Comparison of ENCODE assay signal across 1 cellular context in genomic region chr15:32918481-32919026, GRCh38.
TF ChIP-seq lines count a peak whose summit lies in the region.

No MANE protein-coding gene starts in this region.

TF ChIP-seq in WTC11, 78 proteins besides CTCF, POLR2A, EP300 and RAD21 (continued from another document):
- TF ChIP-seq ZNF512 (CRISPR knock-in tag; IDR thresholded peaks at IDR 0.05; ENCODE audit: borderline replicate concordance), result no peak
